ENCODE assay signal across 8 cellular contexts in the genomic region with DNA sequence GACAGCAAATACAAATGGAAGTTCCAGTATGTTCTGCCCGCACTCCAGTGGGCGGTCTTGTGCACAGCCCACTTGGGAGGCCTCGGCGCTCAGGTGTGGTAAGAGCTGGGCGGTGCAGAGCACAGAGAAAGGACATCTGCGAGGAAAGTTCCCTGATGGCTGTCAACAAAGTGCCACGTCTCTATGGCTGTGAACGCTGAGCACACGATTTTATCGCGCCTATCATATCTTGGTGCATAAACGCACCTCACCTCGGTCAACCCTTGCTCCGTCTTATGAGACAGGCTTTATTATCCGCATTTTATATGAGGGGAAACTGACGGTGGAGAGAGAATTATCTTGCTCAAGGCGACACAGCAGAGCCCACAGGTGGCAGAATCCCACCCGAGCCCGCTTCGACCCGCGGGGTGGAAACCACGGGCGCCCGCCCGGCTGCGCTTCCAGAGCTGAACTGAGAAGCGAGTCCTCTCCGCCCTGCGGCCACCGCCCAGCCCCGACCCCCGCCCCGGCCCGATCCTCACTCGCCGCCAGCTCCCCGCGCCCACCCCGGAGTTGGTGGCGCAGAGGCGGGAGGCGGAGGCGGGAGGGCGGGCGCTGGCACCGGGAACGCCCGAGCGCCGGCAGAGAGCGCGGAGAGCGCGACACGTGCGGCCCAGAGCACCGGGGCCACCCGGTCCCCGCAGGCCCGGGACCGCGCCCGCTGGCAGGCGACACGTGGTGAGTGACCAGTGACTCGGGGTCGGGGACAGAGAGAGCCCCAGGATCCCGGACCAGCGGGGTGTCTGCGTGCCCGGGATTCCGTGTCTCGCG.
DNase-seq lines count a peak whose midpoint lies in the region; ATAC-seq and TF ChIP-seq lines count a peak whose summit lies in the region.

A gene with protein sequence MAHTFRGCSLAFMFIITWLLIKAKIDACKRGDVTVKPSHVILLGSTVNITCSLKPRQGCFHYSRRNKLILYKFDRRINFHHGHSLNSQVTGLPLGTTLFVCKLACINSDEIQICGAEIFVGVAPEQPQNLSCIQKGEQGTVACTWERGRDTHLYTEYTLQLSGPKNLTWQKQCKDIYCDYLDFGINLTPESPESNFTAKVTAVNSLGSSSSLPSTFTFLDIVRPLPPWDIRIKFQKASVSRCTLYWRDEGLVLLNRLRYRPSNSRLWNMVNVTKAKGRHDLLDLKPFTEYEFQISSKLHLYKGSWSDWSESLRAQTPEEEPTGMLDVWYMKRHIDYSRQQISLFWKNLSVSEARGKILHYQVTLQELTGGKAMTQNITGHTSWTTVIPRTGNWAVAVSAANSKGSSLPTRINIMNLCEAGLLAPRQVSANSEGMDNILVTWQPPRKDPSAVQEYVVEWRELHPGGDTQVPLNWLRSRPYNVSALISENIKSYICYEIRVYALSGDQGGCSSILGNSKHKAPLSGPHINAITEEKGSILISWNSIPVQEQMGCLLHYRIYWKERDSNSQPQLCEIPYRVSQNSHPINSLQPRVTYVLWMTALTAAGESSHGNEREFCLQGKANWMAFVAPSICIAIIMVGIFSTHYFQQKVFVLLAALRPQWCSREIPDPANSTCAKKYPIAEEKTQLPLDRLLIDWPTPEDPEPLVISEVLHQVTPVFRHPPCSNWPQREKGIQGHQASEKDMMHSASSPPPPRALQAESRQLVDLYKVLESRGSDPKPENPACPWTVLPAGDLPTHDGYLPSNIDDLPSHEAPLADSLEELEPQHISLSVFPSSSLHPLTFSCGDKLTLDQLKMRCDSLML (plus strand): TSS at position 623 of the 810 bp plus-strand sequence. CDS start 12,496 bp downstream, outside the sequence.

- TF ChIP-seq CTCF in nephron (IDR thresholded peaks at IDR 0.05; ENCODE audit: unreplicated experiment in 3 of 3) (no peak), tibial artery (IDR thresholded peaks at IDR 0.05) (no peak)

- no peaks in the 10 kb centered on the region for H3K36me3 ChIP-seq in effector memory CD4-positive, alpha-beta T cell (ENCODE audit: control insufficient read depth, insufficient read depth, low read length)
- no peaks in the 10 kb centered on the region for H3K36me3 ChIP-seq in tibial artery

- H3K4me1 Mint-ChIP-seq in nephron: no peaks in the 10 kb centered on the region

- intact Hi-C loops in tibial artery (cut with DNase I; ENCODE audit: low total_unique reads): no loop called here

- H3K36me3 Mint-ChIP-seq in nephron (ENCODE audit: low read depth): no peaks in the 10 kb centered on the region

- peaks cover 10% of the 10 kb centered on the region for H3K4me1 ChIP-seq in effector memory CD4-positive, alpha-beta T cell (ENCODE audit: control insufficient read depth, insufficient read depth, low read length, poor library complexity, severe bottlenecking)
- H3K4me1 ChIP-seq in tibial artery: peaks cover 0 to 13% (median 11%) of the 10 kb centered on the region in 4 donors

- ATAC-seq in GM18868 (IDR thresholded peaks at IDR 0.05; ENCODE audit: unreplicated experiment) (peak; percentile 61), HG03521 (IDR thresholded peaks at IDR 0.05; ENCODE audit: unreplicated experiment) (peak; percentile 43), HG03159 (IDR thresholded peaks at IDR 0.05; ENCODE audit: unreplicated experiment) (no peak)

- no peak within 1 kb of the TSS for H3K27ac Mint-ChIP-seq in nephron

- peak within 1 kb of the TSS; percentile 77 to 83 (median 79) for H3K4me3 Mint-ChIP-seq in nephron

- H3K27me3 ChIP-seq in effector memory CD4-positive, alpha-beta T cell (replicated peaks; ENCODE audit: control insufficient read depth, insufficient read depth, low read length, poor library complexity, severe bottlenecking): peaks cover 6% of the 10 kb centered on the region
- peaks cover 0 to 20% of the 10 kb centered on the region in 2 donors for H3K27me3 ChIP-seq in tibial artery

- H3K9me3 Mint-ChIP-seq in nephron: no peaks in the 10 kb centered on the region

- H3K27me3 Mint-ChIP-seq in nephron (ENCODE audit: low read depth): peaks cover 71% of the 10 kb centered on the region

- no peak within 1 kb of the TSS for H3K27ac ChIP-seq in effector memory CD4-positive, alpha-beta T cell (ENCODE audit: insufficient read depth, low read length, poor library complexity, severe bottlenecking)
- H3K27ac ChIP-seq in tibial artery: no peak within 1 kb of the TSS

- H3K9me3 ChIP-seq in effector memory CD4-positive, alpha-beta T cell (ENCODE audit: control insufficient read depth, low read length): no peaks in the 10 kb centered on the region
- H3K9me3 ChIP-seq in tibial artery: no peaks in the 10 kb centered on the region

- DNase-seq in activated CD4-positive, alpha-beta T cell treated with anti-CD3 and anti-CD28 coated beads for 48 hours: peak; percentile 77
- DNase-seq in effector memory CD4-positive, alpha-beta T cell: peak in 1 of 3 donors; percentile 40
- DNase-seq in tibial artery: no peak
- DNase-seq in SHP77 treated with DMSO at 0.1 percent for 48 hours (lab: John Stamatoyannopoulos, UW): no peak

- H3K4me3 ChIP-seq in effector memory CD4-positive, alpha-beta T cell (ENCODE audit: insufficient read depth, low read depth, low read length, poor library complexity, severe bottlenecking): peak within 1 kb of the TSS; percentile 29
- H3K4me3 ChIP-seq in tibial artery: peak within 1 kb of the TSS; percentile 37 to 53
